1 cellular context compared by ENCODE assay signal in the genomic region with DNA sequence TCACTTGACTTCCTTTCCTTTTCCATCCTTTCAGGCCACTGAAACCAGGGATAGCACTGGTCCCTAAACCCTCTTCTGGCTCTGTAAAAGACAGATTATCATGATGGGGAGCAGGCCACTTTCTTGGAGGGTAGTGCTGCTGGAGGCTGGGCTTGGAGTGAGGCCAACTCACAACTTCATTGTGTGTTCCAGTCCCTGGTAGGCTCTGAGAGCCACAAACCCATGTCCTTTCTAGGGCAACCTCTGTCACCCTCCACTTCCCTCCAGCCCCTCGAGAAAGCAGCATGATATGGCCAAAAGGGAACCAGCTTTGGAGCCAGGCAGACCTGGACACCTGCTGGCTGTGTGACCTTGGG.
TF ChIP-seq lines count a peak whose summit lies in the region.

No MANE protein-coding gene starts in this region.

TF ChIP-seq in SK-N-SH treated with all-trans-retinoic acid at 6 μM for 48 hours, 23 proteins besides CTCF, POLR2A, EP300 and RAD21 (continued from another document):
- TF ChIP-seq, protein P1, sequence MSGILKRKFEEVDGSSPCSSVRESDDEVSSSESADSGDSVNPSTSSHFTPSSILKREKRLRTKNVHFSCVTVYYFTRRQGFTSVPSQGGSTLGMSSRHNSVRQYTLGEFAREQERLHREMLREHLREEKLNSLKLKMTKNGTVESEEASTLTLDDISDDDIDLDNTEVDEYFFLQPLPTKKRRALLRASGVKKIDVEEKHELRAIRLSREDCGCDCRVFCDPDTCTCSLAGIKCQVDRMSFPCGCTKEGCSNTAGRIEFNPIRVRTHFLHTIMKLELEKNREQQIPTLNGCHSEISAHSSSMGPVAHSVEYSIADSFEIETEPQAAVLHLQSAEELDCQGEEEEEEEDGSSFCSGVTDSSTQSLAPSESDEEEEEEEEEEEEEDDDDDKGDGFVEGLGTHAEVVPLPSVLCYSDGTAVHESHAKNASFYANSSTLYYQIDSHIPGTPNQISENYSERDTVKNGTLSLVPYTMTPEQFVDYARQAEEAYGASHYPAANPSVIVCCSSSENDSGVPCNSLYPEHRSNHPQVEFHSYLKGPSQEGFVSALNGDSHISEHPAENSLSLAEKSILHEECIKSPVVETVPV (CRISPR knock-in tag; IDR thresholded peaks at IDR 0.05) = no peak
- no peak for TF ChIP-seq ZNF8 (CRISPR knock-in tag; IDR thresholded peaks at IDR 0.05)
- TF ChIP-seq ZNF565 (CRISPR knock-in tag; conservative IDR thresholded peaks at IDR 0.05; ENCODE audit: low read depth) = no peak
- no peak for TF ChIP-seq TOX (CRISPR knock-in tag; IDR thresholded peaks at IDR 0.05; ENCODE audit: borderline replicate concordance)
- TF ChIP-seq ZNF70 (CRISPR knock-in tag; IDR thresholded peaks at IDR 0.05) = no peak
